ENCODE assay signal across 26 cellular contexts in genomic region chr12:132480620-132481132, GRCh38. TPM values are rescaled to one million over a fixed set of nuclear protein-coding genes. Genes with fewer than 3 reads are reported as not detected.
DNase-seq lines count a peak whose midpoint lies in the region; ATAC-seq and TF ChIP-seq lines count a peak whose summit lies in the region.
"Had no signal": no experiment of that assay in that cellular context is flagged by ENCODE, and none has a peak within 500 bp of the region (broad histone marks: within the 10 kb centered on the region; RNA-seq: fewer than 3 reads in every experiment).

No MANE protein-coding gene starts in this region.

- POLR2A ChIA-PET in activated CD4-positive, alpha-beta memory T cell treated with anti-CD3 and anti-CD28 coated beads, Interleukin-2, amount 10 ng/mL, durations not matched to agents 7 days and 5 days (lab: Charles Lee), result interaction anchor here (0.8 kb wide), 1 partner anchor 8 kb away, joined by 3 read pairs; no protein-coding TSS in a partner anchor

- H3K9me3 Mint-ChIP-seq in memory B cell, result no peaks in the 10 kb centered on the region
- no peaks in the 10 kb centered on the region for H3K9me3 Mint-ChIP-seq in activated naive CD4-positive, alpha-beta T cell treated with anti-CD3 and anti-CD28 coated beads for 36 hours
- no peaks in the 10 kb centered on the region for H3K9me3 Mint-ChIP-seq in activated CD4-positive, alpha-beta memory T cell treated with anti-CD3 and anti-CD28 coated beads, Interleukin-2, amount 10 ng/mL, durations not matched to agents 7 days and 5 days
- H3K9me3 Mint-ChIP-seq: IgD-negative memory B cell had no signal

- H3K9me3 ChIP-seq in BLaER1 (no peaks in the 10 kb centered on the region), NT2/D1 (ENCODE audit: insufficient read depth, low read length) (no peaks in the 10 kb centered on the region), upper lobe of right lung (no peaks in the 10 kb centered on the region)

- H3K36me3 Mint-ChIP-seq in memory B cell, result no peaks in the 10 kb centered on the region
- no peaks in the 10 kb centered on the region for H3K36me3 Mint-ChIP-seq in activated naive CD4-positive, alpha-beta T cell treated with anti-CD3 and anti-CD28 coated beads for 36 hours (ENCODE audit: low read depth)
- H3K36me3 Mint-ChIP-seq in activated CD4-positive, alpha-beta memory T cell treated with anti-CD3 and anti-CD28 coated beads, Interleukin-2, amount 10 ng/mL, durations not matched to agents 7 days and 5 days (ENCODE audit: low read depth), result peaks cover 5% of the 10 kb centered on the region
- H3K36me3 Mint-ChIP-seq: CD4-positive, alpha-beta memory T cell; IgD-negative memory B cell had no signal

- TF ChIP-seq CTCF in upper lobe of right lung (IDR thresholded peaks at IDR 0.05), result no peak

- H3K27ac ChIP-seq in BLaER1 (peak overlapping the region; percentile 75), upper lobe of right lung (no peak overlapping the region)
- H3K27ac ChIP-seq: KMS-11 had no signal

- H3K9ac ChIP-seq in BLaER1 (peak overlapping the region; percentile 13), NT2/D1 (ENCODE audit: insufficient read length, low read depth) (peak overlapping the region; percentile 8)
- H3K9ac ChIP-seq: KMS-11 had no signal

- ATAC-seq in Right ventricle myocardium inferior (no peak), left cardiac atrium (no peak), memory B cell (ENCODE audit: low read depth) (no peak), upper lobe of right lung (no peak)

- no peaks in the 10 kb centered on the region for H3K27me3 Mint-ChIP-seq in memory B cell
- no peaks in the 10 kb centered on the region for H3K27me3 Mint-ChIP-seq in activated naive CD4-positive, alpha-beta T cell treated with anti-CD3 and anti-CD28 coated beads for 36 hours (ENCODE audit: low read depth)
- peaks cover 3% of the 10 kb centered on the region for H3K27me3 Mint-ChIP-seq in activated CD4-positive, alpha-beta memory T cell treated with anti-CD3 and anti-CD28 coated beads, Interleukin-2, amount 10 ng/mL, durations not matched to agents 7 days and 5 days
- H3K27me3 Mint-ChIP-seq: CD4-positive, alpha-beta memory T cell had no signal

- H3K4me1 ChIP-seq in BLaER1, result peaks cover 100% of the 10 kb centered on the region
- no peaks in the 10 kb centered on the region for H3K4me1 ChIP-seq in NT2/D1 (ENCODE audit: insufficient read depth, insufficient read length)
- no peaks in the 10 kb centered on the region for H3K4me1 ChIP-seq in upper lobe of right lung

- peaks cover 52% of the 10 kb centered on the region for H3K4me1 Mint-ChIP-seq in memory B cell
- H3K4me1 Mint-ChIP-seq in activated naive CD4-positive, alpha-beta T cell treated with anti-CD3 and anti-CD28 coated beads for 36 hours (ENCODE audit: low read depth), result peaks cover 23% of the 10 kb centered on the region
- peaks cover 22% of the 10 kb centered on the region for H3K4me1 Mint-ChIP-seq in activated CD4-positive, alpha-beta memory T cell treated with anti-CD3 and anti-CD28 coated beads, Interleukin-2, amount 10 ng/mL, durations not matched to agents 7 days and 5 days

- peak overlapping the region; percentile 82 for H3K27ac Mint-ChIP-seq in memory B cell
- no peak overlapping the region for H3K27ac Mint-ChIP-seq in activated naive CD4-positive, alpha-beta T cell treated with anti-CD3 and anti-CD28 coated beads for 36 hours
- H3K27ac Mint-ChIP-seq in activated CD4-positive, alpha-beta memory T cell treated with anti-CD3 and anti-CD28 coated beads, Interleukin-2, amount 10 ng/mL, durations not matched to agents 7 days and 5 days, result no peak overlapping the region
- H3K27ac Mint-ChIP-seq: GM23338, H9, HFFc6 had no signal

- no peak overlapping the region for H3K4me3 ChIP-seq in BLaER1
- no peak overlapping the region for H3K4me3 ChIP-seq in NT2/D1 (ENCODE audit: insufficient read length, low read depth)
- no peak overlapping the region for H3K4me3 ChIP-seq in upper lobe of right lung
- H3K4me3 ChIP-seq: GM23338 had no signal

- H4K20me1 ChIP-seq in BLaER1, result no peaks in the 10 kb centered on the region

- H3K4me3 Mint-ChIP-seq in memory B cell, result no peak overlapping the region
- no peak overlapping the region for H3K4me3 Mint-ChIP-seq in activated naive CD4-positive, alpha-beta T cell treated with anti-CD3 and anti-CD28 coated beads for 36 hours
- H3K4me3 Mint-ChIP-seq in activated CD4-positive, alpha-beta memory T cell treated with anti-CD3 and anti-CD28 coated beads, Interleukin-2, amount 10 ng/mL, durations not matched to agents 7 days and 5 days, result no peak overlapping the region
- H3K4me3 Mint-ChIP-seq: CD4-positive, alpha-beta memory T cell; GM23338; HFFc6 had no signal

- H3K36me3 ChIP-seq in BLaER1 (no peaks in the 10 kb centered on the region), NT2/D1 (ENCODE audit: insufficient read depth, insufficient read length, low read length) (no peaks in the 10 kb centered on the region), upper lobe of right lung (no peaks in the 10 kb centered on the region)

- CTCF ChIA-PET in activated naive CD4-positive, alpha-beta T cell treated with anti-CD3 and anti-CD28 coated beads for 36 hours (lab: Charles Lee), result no interaction called here
- CTCF ChIA-PET in activated CD4-positive, alpha-beta memory T cell treated with anti-CD3 and anti-CD28 coated beads, Interleukin-2, amount 10 ng/mL, durations not matched to agents 7 days and 5 days (lab: Charles Lee), result no interaction called here

- intact Hi-C loops in Right ventricle myocardium inferior (cut with DNase I) (no loop called here), left cardiac atrium (cut with DNase I) (no loop called here), upper lobe of right lung (cut with DNase I) (no loop called here)
- intact Hi-C loops in activated naive CD4-positive, alpha-beta T cell treated with anti-CD3 and anti-CD28 coated beads for 36 hours (cut with micrococcal nuclease), result no loop called here

- H3K4me2 ChIP-seq in BLaER1, result peak overlapping the region; percentile 94
- H3K4me2 ChIP-seq: GM23338, KMS-11 had no signal

- DNase-seq in Right ventricle myocardium inferior (ENCODE audit: missing footprints), result peak; percentile 42
- no peak for DNase-seq in left cardiac atrium
- DNase-seq in NT2/D1 (ENCODE audit: low read depth, low spot score), result no peak
- no peak for DNase-seq in memory B cell (ENCODE audit: low spot score in 2 of 2)
- DNase-seq in activated naive CD4-positive, alpha-beta T cell treated with anti-CD3 and anti-CD28 coated beads for 36 hours, result no peak
- no peak for DNase-seq in upper lobe of right lung
- no peak for DNase-seq in activated CD4-positive, alpha-beta memory T cell treated with anti-CD3 and anti-CD28 coated beads, Interleukin-2, amount 10 ng/mL, durations not matched to agents 7 days and 5 days
- DNase-seq: 8988T, ACHN, COR-L47, DMS53, H9, HFFc6, NCI-H1048, NCI-H1417, NCI-H1694, NCI-H2081, NCI-H2227 treated with DMSO at 0.1 percent for 48 hours, NCI-H526 treated with DMSO at 0.1 percent for 48 hours, RPMI8226, SHP77 treated with DMSO at 0.1 percent for 48 hours had no signal

- H3K27me3 ChIP-seq in BLaER1 (no peaks in the 10 kb centered on the region), NT2/D1 (ENCODE audit: insufficient read depth, insufficient read length) (peaks cover 82% of the 10 kb centered on the region), upper lobe of right lung (no peaks in the 10 kb centered on the region)

RNA-seq across cellular contexts. Expression of gene FBRSL1, which starts 9.3 kb away (rescaled TPM):
- total RNA-seq in Right ventricle myocardium inferior, result 51.9 TPM
- 10 to 100 TPM; 46.7 to 49.4 TPM for total RNA-seq in left cardiac atrium
- total RNA-seq in activated naive CD4-positive, alpha-beta T cell treated with anti-CD3 and anti-CD28 coated beads for 36 hours, result 10 to 100 TPM; 35.1 to 36.3 TPM
- total RNA-seq in upper lobe of right lung, result 49.5 TPM
- total RNA-seq in activated CD4-positive, alpha-beta memory T cell treated with anti-CD3 and anti-CD28 coated beads, Interleukin-2, amount 10 ng/mL, durations not matched to agents 7 days and 5 days, result 10 to 100 TPM; 36.7 to 47.0 TPM
